In the genomic region with DNA sequence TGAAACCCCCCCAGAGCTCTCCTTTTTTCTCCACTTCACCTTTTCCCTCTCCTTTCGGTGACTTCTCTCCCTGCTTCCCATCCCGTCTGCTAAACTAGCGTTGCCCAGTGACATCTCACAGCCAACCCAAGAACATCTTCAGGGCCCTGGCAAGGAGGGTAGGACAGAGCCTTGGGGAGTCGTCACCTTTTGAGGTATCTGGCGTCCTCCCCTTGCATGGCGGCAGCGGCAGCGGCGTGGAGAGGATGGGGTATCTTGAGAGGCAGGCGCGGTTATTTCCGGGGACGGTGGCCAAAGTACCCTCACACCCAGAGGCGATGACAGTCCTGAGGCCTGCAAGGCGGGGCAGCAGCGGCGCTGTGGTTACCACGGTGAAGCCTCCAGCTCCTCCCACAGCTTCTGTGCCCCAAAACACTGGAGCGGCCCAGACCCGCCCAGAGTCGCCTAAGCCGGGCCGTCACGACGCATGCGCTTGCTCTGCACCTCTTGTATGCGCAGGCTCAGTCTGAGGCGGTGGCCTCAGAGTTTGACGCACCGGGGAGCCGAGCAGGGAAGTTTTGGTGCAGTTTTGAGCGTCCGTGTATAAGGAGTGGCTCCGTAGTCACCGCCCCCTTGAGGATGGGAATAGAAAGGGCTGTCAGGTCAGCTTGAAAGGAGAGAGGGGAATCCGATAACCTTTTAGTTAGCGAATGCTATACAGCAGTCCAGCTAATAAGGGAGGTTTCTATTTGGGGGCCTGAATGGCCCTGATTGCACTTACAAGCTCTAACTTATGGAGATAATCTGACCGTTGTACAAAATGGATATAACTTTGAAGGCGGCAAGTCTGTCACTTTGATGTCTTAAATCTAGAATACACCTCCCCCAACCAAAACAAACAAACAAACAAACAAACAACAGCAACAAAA, we compare ENCODE assay signal across 8 cellular contexts. TPM values are rescaled to one million over a fixed set of nuclear protein-coding genes. Genes with fewer than 3 reads are reported as not detected.
DNase-seq lines count a peak whose midpoint lies in the region; ATAC-seq and TF ChIP-seq lines count a peak whose summit lies in the region.

Gene KIFAP3, minus strand, starts transcription at position 446 of the 908 bp plus-strand sequence. Its CDS starts 228 bp downstream, at position 218.

- H3K4me3 Mint-ChIP-seq in nephron = peak within 1 kb of the TSS; percentile 87 to 98 (median 95)
- H3K4me3 Mint-ChIP-seq in stimulated activated naive CD8-positive, alpha-beta T cell treated with anti-CD3 and anti-CD28 coated beads, Interleukin-15, amount 100 ng/mL, for 72 hours = peak within 1 kb of the TSS; percentile 93 to 98

- peak within 1 kb of the TSS; percentile 71 to 88 (median 87) for H3K27ac Mint-ChIP-seq in nephron
- H3K27ac Mint-ChIP-seq in stimulated activated naive CD8-positive, alpha-beta T cell treated with anti-CD3 and anti-CD28 coated beads, Interleukin-15, amount 100 ng/mL, for 72 hours = peak within 1 kb of the TSS; percentile 91 to 98

- peak; percentile 99 for DNase-seq in ELF-1 (ENCODE audit: low read depth, low spot score)
- DNase-seq in H4 (ENCODE audit: low spot score) = peak; percentile 98
- peak; percentile 99 for DNase-seq in LoVo (ENCODE audit: low spot score)
- DNase-seq in activated effector memory CD4-positive, alpha-beta T cell treated with Interleukin-2 at 50 U/mL for 16 hours = peak; percentile 94
- peak; percentile 98 for DNase-seq in fibroblast of pulmonary artery (ENCODE audit: low read depth)
- peak; percentile 96 to 98 for DNase-seq in stimulated activated naive CD8-positive, alpha-beta T cell treated with anti-CD3 and anti-CD28 coated beads, Interleukin-15, amount 100 ng/mL, for 72 hours

- H3K4me1 Mint-ChIP-seq in nephron = peaks cover 27% of the 10 kb centered on the region
- H3K4me1 Mint-ChIP-seq in stimulated activated naive CD8-positive, alpha-beta T cell treated with anti-CD3 and anti-CD28 coated beads, Interleukin-15, amount 100 ng/mL, for 72 hours = peaks cover 53% of the 10 kb centered on the region

- TF ChIP-seq POLR2A in Raji (IDR thresholded peaks at IDR 0.05; ENCODE audit: insufficient read depth, low read depth, low read length) = peak; percentile 62

- peaks cover 19% of the 10 kb centered on the region for H3K36me3 Mint-ChIP-seq in nephron (ENCODE audit: low read depth)

- TF ChIP-seq CTCF in fibroblast of pulmonary artery (IDR thresholded peaks at IDR 0.05; ENCODE audit: low read length, missing control alignments) (peak; percentile 61), nephron (IDR thresholded peaks at IDR 0.05; ENCODE audit: unreplicated experiment in 3 of 3) (peak; percentile 40 to 65 (median 50))

- no peaks in the 10 kb centered on the region for H3K27me3 Mint-ChIP-seq in nephron (ENCODE audit: low read depth)
- H3K27me3 Mint-ChIP-seq in stimulated activated naive CD8-positive, alpha-beta T cell treated with anti-CD3 and anti-CD28 coated beads, Interleukin-15, amount 100 ng/mL, for 72 hours = no peaks in the 10 kb centered on the region

- H3K9me3 Mint-ChIP-seq in nephron = peaks cover 18% of the 10 kb centered on the region
- peaks cover 4 to 8% of the 10 kb centered on the region in 2 donors for H3K9me3 Mint-ChIP-seq in stimulated activated naive CD8-positive, alpha-beta T cell treated with anti-CD3 and anti-CD28 coated beads, Interleukin-15, amount 100 ng/mL, for 72 hours

- peak; percentile 97 for ATAC-seq in stimulated activated naive CD8-positive, alpha-beta T cell treated with anti-CD3 and anti-CD28 coated beads, Interleukin-15, amount 100 ng/mL, for 72 hours

- H3K4me3 ChIP-seq in fibroblast of pulmonary artery (replicated peaks; ENCODE audit: low read depth, low read length) = peak within 1 kb of the TSS; percentile 87

RNA-seq across cellular contexts. Expression of gene KIFAP3, which starts in this region (rescaled TPM):
- 12.3 and 17.0 TPM in 2 replicates for total RNA-seq in H4 (2014; rRNA removed; shearing (Covaris generic))

Comparison
In these comparisons a context has a peak if more than half of its experiments do, and no peak if none do; other contexts are left out.
1. Peak in every context shown above with its lines: DNase-seq, ATAC-seq and H3K4me3 ChIP-seq.